In genomic region chr22:36180038-36180880, GRCh38 we compare ENCODE assay signal across 1 cellular context.
TF ChIP-seq lines count a peak whose summit lies in the region.

No MANE protein-coding gene starts in this region.

TF ChIP-seq in HepG2, 621 proteins besides CTCF, POLR2A, EP300 and RAD21 (continued from another document and continues in another):
- TF ChIP-seq GLMP (CRISPR knock-in tag; IDR thresholded peaks at IDR 0.05; ENCODE audit: borderline replicate concordance), result no peak
- TF ChIP-seq ZBTB25 (CRISPR knock-in tag; IDR thresholded peaks at IDR 0.05), result no peak
- TF ChIP-seq ZXDC (CRISPR knock-in tag; IDR thresholded peaks at IDR 0.05), result no peak
- no peak for TF ChIP-seq THAP9 (CRISPR knock-in tag; IDR thresholded peaks at IDR 0.05; ENCODE audit: borderline replicate concordance)
- 0 out of 2 replicates have a peak, but pooled peaks have one; percentile 55 for TF ChIP-seq ZNF598 (CRISPR knock-in tag; IDR thresholded peaks at IDR 0.05; ENCODE audit: borderline replicate concordance)
- 0 out of 2 replicates have a peak, but pooled peaks have one; percentile 37 for TF ChIP-seq GATAD2A (CRISPR knock-in tag; IDR thresholded peaks at IDR 0.05)
- TF ChIP-seq PRDM10 (CRISPR knock-in tag; IDR thresholded peaks at IDR 0.05; ENCODE audit: low read depth), result no peak
- TF ChIP-seq MAFG (CRISPR knock-in tag; IDR thresholded peaks at IDR 0.05), result no peak
- no peak for TF ChIP-seq ZNF232 (CRISPR knock-in tag; IDR thresholded peaks at IDR 0.05; ENCODE audit: borderline replicate concordance)
- TF ChIP-seq ZNF720 (CRISPR knock-in tag; IDR thresholded peaks at IDR 0.05), result no peak
- peak; percentile 56; the same call in 1 of the 2 replicates for TF ChIP-seq ERF (CRISPR knock-in tag; IDR thresholded peaks at IDR 0.05)
- no peak for TF ChIP-seq ZNF101 (CRISPR knock-in tag; IDR thresholded peaks at IDR 0.05; ENCODE audit: borderline replicate concordance, low read depth)
- TF ChIP-seq ZEB1 (IDR thresholded peaks at IDR 0.05; ENCODE audit: insufficient replicate concordance, low read depth), result no peak
- TF ChIP-seq PCBP1 (IDR thresholded peaks at IDR 0.05; ENCODE audit: borderline replicate concordance, low read depth, low read length), result no peak
- no peak for TF ChIP-seq ZSCAN25 (CRISPR knock-in tag; IDR thresholded peaks at IDR 0.05)
- 0 out of 2 replicates have a peak, but pooled peaks have one; percentile 35 for TF ChIP-seq MAZ (IDR thresholded peaks at IDR 0.05; ENCODE audit: borderline replicate concordance, low read depth, low read length)
- no peak for TF ChIP-seq MAZ (CRISPR knock-in tag; IDR thresholded peaks at IDR 0.05; ENCODE audit: low read depth)
- 0 out of 2 replicates have a peak, but pooled peaks have one; percentile 8 for TF ChIP-seq RXRB (CRISPR knock-in tag; IDR thresholded peaks at IDR 0.05; ENCODE audit: borderline replicate concordance)
- TF ChIP-seq NR1H2 (CRISPR knock-in tag; IDR thresholded peaks at IDR 0.05; ENCODE audit: borderline replicate concordance, low read depth), result no peak
- no peak for TF ChIP-seq TARDBP (CRISPR knock-in tag; IDR thresholded peaks at IDR 0.05)
- no peak for TF ChIP-seq TRAFD1 (CRISPR knock-in tag; IDR thresholded peaks at IDR 0.05; ENCODE audit: borderline replicate concordance)
- TF ChIP-seq MEIS2 (CRISPR knock-in tag; IDR thresholded peaks at IDR 0.05), result no peak
- peak; percentile 42; the same call in 1 of the 2 replicates for TF ChIP-seq MYC (CRISPR knock-in tag; IDR thresholded peaks at IDR 0.05; ENCODE audit: borderline replicate concordance)
- TF ChIP-seq U2AF2 (IDR thresholded peaks at IDR 0.05; ENCODE audit: low read depth, low read length), result 0 out of 2 replicates have a peak, but pooled peaks have one; percentile 34
- TF ChIP-seq SATB2 (CRISPR knock-in tag; IDR thresholded peaks at IDR 0.05), result no peak
- no peak for TF ChIP-seq ZNF616 (CRISPR knock-in tag; IDR thresholded peaks at IDR 0.05; ENCODE audit: low read depth)
- no peak for TF ChIP-seq NR2F2 (IDR thresholded peaks at IDR 0.05; ENCODE audit: borderline replicate concordance, low read depth)
- TF ChIP-seq ZMYM2 (CRISPR knock-in tag; IDR thresholded peaks at IDR 0.05), result no peak
- TF ChIP-seq ZNF362 (CRISPR knock-in tag; IDR thresholded peaks at IDR 0.05; ENCODE audit: borderline replicate concordance), result no peak
- no peak for TF ChIP-seq ZNF446 (CRISPR knock-in tag; IDR thresholded peaks at IDR 0.05)
- TF ChIP-seq NBN (conservative IDR thresholded peaks at IDR 0.05), result no peak
- TF ChIP-seq ZNF205 (CRISPR knock-in tag; IDR thresholded peaks at IDR 0.05), result no peak
- TF ChIP-seq KMT2A (CRISPR knock-in tag; IDR thresholded peaks at IDR 0.05), result 0 out of 2 replicates have a peak, but pooled peaks have one; percentile 24
- no peak; the same call in 1 of the 2 replicates for TF ChIP-seq TSC22D2 (CRISPR knock-in tag; IDR thresholded peaks at IDR 0.05; ENCODE audit: borderline replicate concordance)
- no peak for TF ChIP-seq NFKB2 (CRISPR knock-in tag; IDR thresholded peaks at IDR 0.05; ENCODE audit: borderline replicate concordance)
- no peak for TF ChIP-seq IRF9 (CRISPR knock-in tag; IDR thresholded peaks at IDR 0.05; ENCODE audit: borderline replicate concordance)
- no peak for TF ChIP-seq ZBTB38 (CRISPR knock-in tag; IDR thresholded peaks at IDR 0.05)
- peak; percentile 56; the same call in 1 of the 2 replicates for TF ChIP-seq SALL1 (CRISPR knock-in tag; IDR thresholded peaks at IDR 0.05)
- no peak for TF ChIP-seq ZNF136 (CRISPR knock-in tag; IDR thresholded peaks at IDR 0.05; ENCODE audit: low read depth)
- TF ChIP-seq NCOA2 (CRISPR knock-in tag; IDR thresholded peaks at IDR 0.05), result peak; percentile 15; the same call in 1 of the 2 replicates
- TF ChIP-seq KDM3A (CRISPR knock-in tag; IDR thresholded peaks at IDR 0.05; ENCODE audit: low read depth), result 0 out of 2 replicates have a peak, but pooled peaks have one; percentile 41
- TF ChIP-seq POLR2AphosphoS5 (IDR thresholded peaks at IDR 0.05; ENCODE audit: low read depth, low read length), result no peak
- no peak for TF ChIP-seq NFE2L1 (CRISPR knock-in tag; IDR thresholded peaks at IDR 0.05; ENCODE audit: borderline replicate concordance)
- TF ChIP-seq MLXIP (CRISPR knock-in tag; IDR thresholded peaks at IDR 0.05; ENCODE audit: borderline replicate concordance), result no peak
